Comparison of ENCODE assay signal across 9 cellular contexts in the genomic region with DNA sequence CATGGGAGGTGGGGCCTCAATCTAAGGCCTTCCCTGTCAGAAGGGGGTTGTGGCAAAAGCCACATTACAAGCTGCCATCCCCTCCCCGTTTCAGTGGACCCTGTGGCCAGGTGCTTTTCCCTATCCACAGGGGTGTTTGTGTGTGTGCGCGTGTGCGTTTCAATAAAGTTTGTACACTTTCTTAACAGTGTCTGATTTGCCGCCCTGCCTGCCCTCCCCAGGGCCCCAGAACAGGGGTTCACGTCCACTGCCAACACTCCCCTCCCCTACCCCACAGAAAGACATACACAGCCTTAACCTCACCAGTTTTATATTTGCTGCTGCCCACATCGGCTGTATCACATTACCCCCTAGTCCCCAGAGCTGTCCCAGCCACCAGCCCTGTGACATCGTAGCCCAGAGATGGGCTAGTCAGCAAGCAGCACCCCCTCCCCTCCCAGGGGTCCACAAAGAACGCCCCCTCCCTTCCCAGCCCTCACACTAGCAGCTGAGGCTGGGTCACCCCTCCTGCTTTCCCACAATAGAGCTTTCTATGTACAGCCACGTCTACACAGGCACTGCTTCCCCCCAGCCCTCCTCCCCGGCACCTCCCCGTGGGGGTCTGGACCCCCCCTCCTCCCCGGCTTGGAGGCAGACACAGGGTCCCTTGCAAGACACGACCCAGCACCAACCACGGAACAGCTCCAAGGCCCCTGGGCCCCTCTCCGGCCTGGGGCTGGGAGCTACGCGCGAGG. TPM values are rescaled to one million over a fixed set of nuclear protein-coding genes. Genes with fewer than 3 reads are reported as not detected.
DNase-seq lines count a peak whose midpoint lies in the region; ATAC-seq and TF ChIP-seq lines count a peak whose summit lies in the region.
"Had no signal": no experiment of that assay in that cellular context is flagged by ENCODE, and none has a peak within 500 bp of the region (broad histone marks: within the 10 kb centered on the region; RNA-seq: fewer than 3 reads in every experiment).

No MANE protein-coding gene starts in this region.

- H3K4me3 ChIP-seq in CD4-positive, CD25-positive, alpha-beta regulatory T cell (ENCODE audit: low read depth, low read length): no peak overlapping the region
- peak overlapping the region; percentile 61 for H3K4me3 ChIP-seq in HUES6 (ENCODE audit: low read depth, low read length)
- H3K4me3 ChIP-seq in neutrophil (ENCODE audit: low read depth in 1 of 2, low read length in 1 of 2): peak overlapping the region; percentile 51 to 58

- no peak for ATAC-seq in CD4-positive, CD25-positive, alpha-beta regulatory T cell (ENCODE audit: low read depth in 2 of 2)
- ATAC-seq in HG03378 (IDR thresholded peaks at IDR 0.05; ENCODE audit: unreplicated experiment) (no peak), HG03521 (IDR thresholded peaks at IDR 0.05; ENCODE audit: unreplicated experiment) (no peak)

- intact Hi-C loops in posterior vena cava (cut with DNase I): no loop called here

- H3K27ac ChIP-seq in CD4-positive, CD25-positive, alpha-beta regulatory T cell (ENCODE audit: insufficient read depth, low read length, poor library complexity, severe bottlenecking): no peak overlapping the region
- no peak overlapping the region for H3K27ac ChIP-seq in HUES6 (ENCODE audit: low read depth, low read length)
- no peak overlapping the region for H3K27ac ChIP-seq in neutrophil

- peaks cover 17% of the 10 kb centered on the region for H3K27me3 Mint-ChIP-seq in CD4-positive, CD25-positive, alpha-beta regulatory T cell

- H3K4me1 Mint-ChIP-seq in CD4-positive, CD25-positive, alpha-beta regulatory T cell: peaks cover 0 to 12% (median 1%) of the 10 kb centered on the region in 4 donors

- no peak for TF ChIP-seq CTCF in neutrophil (IDR thresholded peaks at IDR 0.05)

- no peaks in the 10 kb centered on the region for H3K27me3 ChIP-seq in CD4-positive, CD25-positive, alpha-beta regulatory T cell (ENCODE audit: control insufficient read depth, insufficient read depth, low read length)
- H3K27me3 ChIP-seq in HUES6 (ENCODE audit: control insufficient read depth, insufficient read depth, low read length) (no peaks in the 10 kb centered on the region), neutrophil (peaks cover 26% of the 10 kb centered on the region)

- no peaks in the 10 kb centered on the region for H3K36me3 Mint-ChIP-seq in CD4-positive, CD25-positive, alpha-beta regulatory T cell

- peaks cover 7% of the 10 kb centered on the region for H3K4me1 ChIP-seq in CD4-positive, CD25-positive, alpha-beta regulatory T cell (ENCODE audit: control insufficient read depth, insufficient read depth, low read length, poor library complexity, severe bottlenecking)
- H3K4me1 ChIP-seq in HUES6 (ENCODE audit: control insufficient read depth, insufficient read depth, low read length) (0 out of 2 replicates have a peak, but pooled peaks cover 3% of the 10 kb centered on the region), neutrophil (ENCODE audit: control insufficient read depth in 1 of 2, insufficient read depth in 1 of 2, low read depth in 1 of 2, low read length in 1 of 2) (peaks cover 36 to 46% of the 10 kb centered on the region in 2 experiments)

- DNase-seq in CD4-positive, CD25-positive, alpha-beta regulatory T cell: no peak
- peak; percentile 14 for DNase-seq in epidermal melanocyte (ENCODE audit: insufficient read length, low spot score)
- DNase-seq in posterior vena cava (ENCODE audit: low spot score): no peak
- DNase-seq in SHP77 (lab: John Stamatoyannopoulos, UW): no peak
- DNase-seq: effector memory CD4-positive, alpha-beta T cell had no signal

- H3K4me3 Mint-ChIP-seq in CD4-positive, CD25-positive, alpha-beta regulatory T cell: peak overlapping the region; percentile 10 to 79 (median 64)

- H3K36me3 ChIP-seq in CD4-positive, CD25-positive, alpha-beta regulatory T cell (ENCODE audit: control insufficient read depth, insufficient read depth, low read length): no peaks in the 10 kb centered on the region
- H3K36me3 ChIP-seq in HUES6 (ENCODE audit: control insufficient read depth, insufficient read depth, low read length) (peaks cover 19% of the 10 kb centered on the region), neutrophil (peaks cover 50% of the 10 kb centered on the region)

- no peak overlapping the region for H3K9ac ChIP-seq in HUES6 (ENCODE audit: low read length)

- H3K9me3 Mint-ChIP-seq in CD4-positive, CD25-positive, alpha-beta regulatory T cell: peaks cover 0 to 2% (median 0%) of the 10 kb centered on the region in 7 donors

- no peaks in the 10 kb centered on the region for H3K9me3 ChIP-seq in CD4-positive, CD25-positive, alpha-beta regulatory T cell (ENCODE audit: control insufficient read depth in 2 of 2, low read length in 2 of 2)
- H3K9me3 ChIP-seq in HUES6 (ENCODE audit: control insufficient read depth, insufficient read depth, low read depth, low read length) (no peaks in the 10 kb centered on the region), neutrophil (no peaks in the 10 kb centered on the region)

- H3K27ac Mint-ChIP-seq in CD4-positive, CD25-positive, alpha-beta regulatory T cell: peak overlapping the region; percentile 38 to 89 (median 86)

RNA-seq across cellular contexts. Expression of a gene that starts 8.0 kb away (rescaled TPM):
- 24.3 TPM for total RNA-seq in CD4-positive, CD25-positive, alpha-beta regulatory T cell
- 10 to 100 TPM; 29.1 to 39.4 (median 33.7) TPM for polyA plus RNA-seq in CD4-positive, CD25-positive, alpha-beta regulatory T cell
- 100 to 1,000 TPM; 149 to 261 TPM for total RNA-seq in posterior vena cava

RNA-seq across cellular contexts. Expression of a gene that starts 10.6 kb away (rescaled TPM):
- total RNA-seq in CD4-positive, CD25-positive, alpha-beta regulatory T cell: 0.25 TPM
- under 1 TPM in 2 of 4 donors, not detected in 2; 0.07 to 0.09 TPM for polyA plus RNA-seq in CD4-positive, CD25-positive, alpha-beta regulatory T cell
- under 1 TPM; 0.43 to 0.69 TPM for total RNA-seq in posterior vena cava

RNA-seq across cellular contexts. Expression of a gene that starts 28.5 kb away (rescaled TPM):
- 64.7 TPM for total RNA-seq in CD4-positive, CD25-positive, alpha-beta regulatory T cell
- 100 to 1,000 TPM in 1 of 4 donors, 10 to 100 TPM in 3; 93.8 to 112 (median 98.4) TPM for polyA plus RNA-seq in CD4-positive, CD25-positive, alpha-beta regulatory T cell
- total RNA-seq in posterior vena cava: 10 to 100 TPM; 47.0 to 56.9 TPM

RNA-seq across cellular contexts. Expression of a gene that starts 36.4 kb away (rescaled TPM):
- total RNA-seq in CD4-positive, CD25-positive, alpha-beta regulatory T cell: 19.5 TPM
- polyA plus RNA-seq in CD4-positive, CD25-positive, alpha-beta regulatory T cell: not detected
- 1 to 10 TPM; 1.4 to 2.0 TPM for total RNA-seq in posterior vena cava

RNA-seq across cellular contexts. Expression of a gene that starts 44.7 kb away (rescaled TPM):
- 0.27 TPM for total RNA-seq in CD4-positive, CD25-positive, alpha-beta regulatory T cell
- under 1 TPM in 1 of 4 donors, not detected in 3; 0.96 TPM for polyA plus RNA-seq in CD4-positive, CD25-positive, alpha-beta regulatory T cell
- under 1 TPM in 1 of 2 donors, not detected in 1; 0.83 TPM for total RNA-seq in posterior vena cava
